Comparison of ENCODE assay signal across 2 cellular contexts in the genomic region with DNA sequence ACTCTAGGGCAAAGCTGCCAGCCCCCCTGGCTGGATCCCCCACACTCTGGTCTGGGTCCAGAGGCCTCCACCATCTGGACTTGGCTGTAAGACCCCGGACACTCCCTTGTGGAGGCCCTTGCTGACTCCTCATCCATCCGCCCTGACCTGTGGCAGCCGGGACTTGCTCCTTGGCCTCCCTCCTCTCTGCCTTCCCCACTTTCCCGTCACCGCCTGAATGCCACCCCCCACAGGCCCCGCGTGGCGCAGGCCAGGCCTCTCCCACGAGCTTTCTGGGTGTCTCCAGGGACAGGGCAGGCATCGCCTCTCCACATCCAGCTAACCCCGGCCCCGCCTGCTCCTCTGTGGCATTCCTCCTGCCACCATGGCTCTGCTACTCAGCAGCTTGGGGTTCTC.
TF ChIP-seq lines count a peak whose summit lies in the region.

No MANE protein-coding gene starts in this region.

TF ChIP-seq in SK-N-SH treated with all-trans-retinoic acid at 6 μM for 48 hours, 23 proteins besides CTCF, POLR2A, EP300 and RAD21 (continued from another document):
- TF ChIP-seq ZFP3 (CRISPR knock-in tag; IDR thresholded peaks at IDR 0.05) (no peak), ZNF8 (CRISPR knock-in tag; IDR thresholded peaks at IDR 0.05) (no peak), TOX (CRISPR knock-in tag; IDR thresholded peaks at IDR 0.05; ENCODE audit: borderline replicate concordance) (no peak), ZNF70 (CRISPR knock-in tag; IDR thresholded peaks at IDR 0.05) (no peak)
- TF ChIP-seq, protein P1, sequence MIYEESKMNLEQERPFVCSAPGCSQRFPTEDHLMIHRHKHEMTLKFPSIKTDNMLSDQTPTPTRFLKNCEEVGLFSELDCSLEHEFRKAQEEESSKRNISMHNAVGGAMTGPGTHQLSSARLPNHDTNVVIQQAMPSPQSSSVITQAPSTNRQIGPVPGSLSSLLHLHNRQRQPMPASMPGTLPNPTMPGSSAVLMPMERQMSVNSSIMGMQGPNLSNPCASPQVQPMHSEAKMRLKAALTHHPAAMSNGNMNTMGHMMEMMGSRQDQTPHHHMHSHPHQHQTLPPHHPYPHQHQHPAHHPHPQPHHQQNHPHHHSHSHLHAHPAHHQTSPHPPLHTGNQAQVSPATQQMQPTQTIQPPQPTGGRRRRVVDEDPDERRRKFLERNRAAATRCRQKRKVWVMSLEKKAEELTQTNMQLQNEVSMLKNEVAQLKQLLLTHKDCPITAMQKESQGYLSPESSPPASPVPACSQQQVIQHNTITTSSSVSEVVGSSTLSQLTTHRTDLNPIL (CRISPR knock-in tag; IDR thresholded peaks at IDR 0.05; ENCODE audit: low read depth) = no peak
- TF ChIP-seq, protein P2, sequence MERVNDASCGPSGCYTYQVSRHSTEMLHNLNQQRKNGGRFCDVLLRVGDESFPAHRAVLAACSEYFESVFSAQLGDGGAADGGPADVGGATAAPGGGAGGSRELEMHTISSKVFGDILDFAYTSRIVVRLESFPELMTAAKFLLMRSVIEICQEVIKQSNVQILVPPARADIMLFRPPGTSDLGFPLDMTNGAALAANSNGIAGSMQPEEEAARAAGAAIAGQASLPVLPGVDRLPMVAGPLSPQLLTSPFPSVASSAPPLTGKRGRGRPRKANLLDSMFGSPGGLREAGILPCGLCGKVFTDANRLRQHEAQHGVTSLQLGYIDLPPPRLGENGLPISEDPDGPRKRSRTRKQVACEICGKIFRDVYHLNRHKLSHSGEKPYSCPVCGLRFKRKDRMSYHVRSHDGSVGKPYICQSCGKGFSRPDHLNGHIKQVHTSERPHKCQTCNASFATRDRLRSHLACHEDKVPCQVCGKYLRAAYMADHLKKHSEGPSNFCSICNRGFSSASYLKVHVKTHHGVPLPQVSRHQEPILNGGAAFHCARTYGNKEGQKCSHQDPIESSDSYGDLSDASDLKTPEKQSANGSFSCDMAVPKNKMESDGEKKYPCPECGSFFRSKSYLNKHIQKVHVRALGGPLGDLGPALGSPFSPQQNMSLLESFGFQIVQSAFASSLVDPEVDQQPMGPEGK (CRISPR knock-in tag; IDR thresholded peaks at IDR 0.05; ENCODE audit: borderline replicate concordance) = no peak
TF ChIP-seq in SK-N-SH treated with all-trans-retinoic acid at 6 μM for 48 hours: peak in this region for 0.

TF ChIP-seq in SK-N-SH, 30 proteins besides CTCF, POLR2A, EP300 and RAD21 (continued from another document):
- TF ChIP-seq MEF2A (IDR thresholded peaks at IDR 0.05; ENCODE audit: borderline replicate concordance, low read depth) (no peak), FOSL2 (IDR thresholded peaks at IDR 0.05; ENCODE audit: borderline replicate concordance, low read depth) (no peak), NFIC (IDR thresholded peaks at IDR 0.05; ENCODE audit: borderline replicate concordance) (no peak), RXRA (IDR thresholded peaks at IDR 0.05; ENCODE audit: borderline replicate concordance, low read depth) (no peak), SIN3A (IDR thresholded peaks at IDR 0.05; ENCODE audit: borderline replicate concordance, low read depth, low read length) (no peak), TAF1 (IDR thresholded peaks at IDR 0.05; ENCODE audit: borderline replicate concordance, low read depth, low read length) (no peak), GATA2 (CRISPR knock-in tag; IDR thresholded peaks at IDR 0.05) (no peak)
- TF ChIP-seq, protein P3, sequence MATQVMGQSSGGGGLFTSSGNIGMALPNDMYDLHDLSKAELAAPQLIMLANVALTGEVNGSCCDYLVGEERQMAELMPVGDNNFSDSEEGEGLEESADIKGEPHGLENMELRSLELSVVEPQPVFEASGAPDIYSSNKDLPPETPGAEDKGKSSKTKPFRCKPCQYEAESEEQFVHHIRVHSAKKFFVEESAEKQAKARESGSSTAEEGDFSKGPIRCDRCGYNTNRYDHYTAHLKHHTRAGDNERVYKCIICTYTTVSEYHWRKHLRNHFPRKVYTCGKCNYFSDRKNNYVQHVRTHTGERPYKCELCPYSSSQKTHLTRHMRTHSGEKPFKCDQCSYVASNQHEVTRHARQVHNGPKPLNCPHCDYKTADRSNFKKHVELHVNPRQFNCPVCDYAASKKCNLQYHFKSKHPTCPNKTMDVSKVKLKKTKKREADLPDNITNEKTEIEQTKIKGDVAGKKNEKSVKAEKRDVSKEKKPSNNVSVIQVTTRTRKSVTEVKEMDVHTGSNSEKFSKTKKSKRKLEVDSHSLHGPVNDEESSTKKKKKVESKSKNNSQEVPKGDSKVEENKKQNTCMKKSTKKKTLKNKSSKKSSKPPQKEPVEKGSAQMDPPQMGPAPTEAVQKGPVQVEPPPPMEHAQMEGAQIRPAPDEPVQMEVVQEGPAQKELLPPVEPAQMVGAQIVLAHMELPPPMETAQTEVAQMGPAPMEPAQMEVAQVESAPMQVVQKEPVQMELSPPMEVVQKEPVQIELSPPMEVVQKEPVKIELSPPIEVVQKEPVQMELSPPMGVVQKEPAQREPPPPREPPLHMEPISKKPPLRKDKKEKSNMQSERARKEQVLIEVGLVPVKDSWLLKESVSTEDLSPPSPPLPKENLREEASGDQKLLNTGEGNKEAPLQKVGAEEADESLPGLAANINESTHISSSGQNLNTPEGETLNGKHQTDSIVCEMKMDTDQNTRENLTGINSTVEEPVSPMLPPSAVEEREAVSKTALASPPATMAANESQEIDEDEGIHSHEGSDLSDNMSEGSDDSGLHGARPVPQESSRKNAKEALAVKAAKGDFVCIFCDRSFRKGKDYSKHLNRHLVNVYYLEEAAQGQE (IDR thresholded peaks at IDR 0.05; ENCODE audit: low read depth, low read length) = no peak
- TF ChIP-seq, protein P4, sequence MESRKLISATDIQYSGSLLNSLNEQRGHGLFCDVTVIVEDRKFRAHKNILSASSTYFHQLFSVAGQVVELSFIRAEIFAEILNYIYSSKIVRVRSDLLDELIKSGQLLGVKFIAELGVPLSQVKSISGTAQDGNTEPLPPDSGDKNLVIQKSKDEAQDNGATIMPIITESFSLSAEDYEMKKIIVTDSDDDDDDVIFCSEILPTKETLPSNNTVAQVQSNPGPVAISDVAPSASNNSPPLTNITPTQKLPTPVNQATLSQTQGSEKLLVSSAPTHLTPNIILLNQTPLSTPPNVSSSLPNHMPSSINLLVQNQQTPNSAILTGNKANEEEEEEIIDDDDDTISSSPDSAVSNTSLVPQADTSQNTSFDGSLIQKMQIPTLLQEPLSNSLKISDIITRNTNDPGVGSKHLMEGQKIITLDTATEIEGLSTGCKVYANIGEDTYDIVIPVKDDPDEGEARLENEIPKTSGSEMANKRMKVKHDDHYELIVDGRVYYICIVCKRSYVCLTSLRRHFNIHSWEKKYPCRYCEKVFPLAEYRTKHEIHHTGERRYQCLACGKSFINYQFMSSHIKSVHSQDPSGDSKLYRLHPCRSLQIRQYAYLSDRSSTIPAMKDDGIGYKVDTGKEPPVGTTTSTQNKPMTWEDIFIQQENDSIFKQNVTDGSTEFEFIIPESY (IDR thresholded peaks at IDR 0.05; ENCODE audit: borderline replicate concordance, low read depth) = no peak
TF ChIP-seq in SK-N-SH: peak in this region for 0.
